Comparison of ENCODE assay signal across 19 cellular contexts in the genomic region with DNA sequence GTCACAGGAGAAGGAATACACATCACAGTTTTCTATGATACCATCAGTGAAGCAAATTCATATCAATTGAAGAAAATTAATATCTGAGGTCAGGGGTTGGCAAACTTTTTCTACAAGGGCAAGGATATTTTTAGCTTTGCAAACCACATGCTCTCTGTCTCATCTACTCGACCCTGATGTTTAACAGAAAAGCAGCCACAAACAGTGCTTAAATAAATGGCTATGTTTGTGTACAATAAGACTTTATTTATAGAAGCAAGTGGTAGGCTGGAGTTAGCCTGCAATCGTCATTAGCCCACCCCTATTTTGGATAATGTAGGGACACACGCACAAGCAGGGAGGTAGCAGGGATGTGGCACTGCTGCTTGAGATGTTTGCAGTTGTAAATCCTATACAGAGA.
"Had no signal": no experiment of that assay in that cellular context is flagged by ENCODE, and none has a peak within 500 bp of the region (broad histone marks: within the 10 kb centered on the region; RNA-seq: fewer than 3 reads in every experiment).

No MANE protein-coding gene starts in this region.

- H3K36me3 Mint-ChIP-seq: natural killer cell, neural progenitor cell had no signal

- H3K9me3 ChIP-seq: esophagus muscularis mucosa, gastroesophageal sphincter, mucosa of descending colon, psoas muscle, thyroid gland had no signal

- H3K4me1 Mint-ChIP-seq: natural killer cell had no signal

- H3K4me3 Mint-ChIP-seq: effector memory CD8-positive, alpha-beta T cell; natural killer cell; neural progenitor cell; type B pancreatic cell had no signal

- H3K27ac ChIP-seq: epithelial cell of prostate, esophagus muscularis mucosa, gastroesophageal sphincter, neural progenitor cell, psoas muscle, skin epidermis, thyroid gland had no signal

- H3K9me3 Mint-ChIP-seq: type B pancreatic cell had no signal

- ATAC-seq: effector memory CD8-positive, alpha-beta T cell; gastroesophageal sphincter; left lobe of liver; mucosa of descending colon; natural killer cell; psoas muscle; sciatic nerve had no signal

- H3K36me3 ChIP-seq: esophagus muscularis mucosa, gastroesophageal sphincter, neural progenitor cell, thyroid gland had no signal

- H3K27me3 ChIP-seq: esophagus muscularis mucosa, gastroesophageal sphincter, neural progenitor cell, thyroid gland had no signal

- H3K4me2 ChIP-seq: neural progenitor cell had no signal

- H3K9ac ChIP-seq: neural progenitor cell had no signal

- H2AFZ ChIP-seq: neural progenitor cell had no signal

- H3K4me3 ChIP-seq: esophagus muscularis mucosa, gastroesophageal sphincter, mucosa of descending colon, neural progenitor cell, psoas muscle, skin epidermis, thyroid gland had no signal

- DNase-seq: effector memory CD8-positive, alpha-beta T cell; glutamatergic neuron; islet precursor cell; mammary epithelial cell; mucosa of descending colon; natural killer cell; nucleus accumbens; psoas muscle; stimulated activated CD4-positive, alpha-beta T cell treated with anti-CD3 and anti-CD28 coated beads, Interleukin-12 subunit alpha, Interleukin-12 subunit beta, amount 100 ng/mL, for 4 hours; stimulated activated naive CD4-positive, alpha-beta T cell treated with Interleukin-2 at 50 U/mL for 16 hours; thyroid gland had no signal

- H3K27ac Mint-ChIP-seq: effector memory CD8-positive, alpha-beta T cell; natural killer cell; neural progenitor cell; type B pancreatic cell had no signal

- H3K4me1 ChIP-seq: esophagus muscularis mucosa, gastroesophageal sphincter, psoas muscle, thyroid gland had no signal

- H3K27me3 Mint-ChIP-seq: effector memory CD8-positive, alpha-beta T cell; type B pancreatic cell had no signal
